In genomic region chr5:76689321-76690026, GRCh38 we compare ENCODE assay signal across 11 cellular contexts. TPM values are rescaled to one million over a fixed set of nuclear protein-coding genes. Genes with fewer than 3 reads are reported as not detected.
A peak's percentile ranks its signal among the peaks of the same experiment; 100 is the strongest.
DNase-seq lines count a peak whose midpoint lies in the region; TF ChIP-seq lines count a peak whose summit lies in the region.
"Had no signal": no experiment of that assay in that cellular context is flagged by ENCODE, and none has a peak within 500 bp of the region (broad histone marks: within the 10 kb centered on the region; RNA-seq: fewer than 3 reads in every experiment).

No MANE protein-coding gene starts in this region.

- DNase-seq in AG08396 (ENCODE audit: low spot score) (peak; percentile 32), cerebellar cortex (ENCODE audit: low spot score) (peak; percentile 92), myocyte (ENCODE audit: low read depth) (peak; percentile 44), NCI-H1092 treated with DMSO at 0.1 percent for 48 hours (lab: John Stamatoyannopoulos, UW) (no peak), NCI-H526 treated with DMSO at 0.1 percent for 48 hours (lab: John Stamatoyannopoulos, UW) (no peak), T-helper 9 cell (no peak)
- DNase-seq in activated naive CD4-positive, alpha-beta T cell treated with Interleukin-2 at 50 U/mL for 16 hours, result no peak
- DNase-seq: CD8-positive, alpha-beta memory T cell; central memory CD4-positive, alpha-beta T cell; ovary had no signal

- no peak for TF ChIP-seq EP300 in Ishikawa (IDR thresholded peaks at IDR 0.05; ENCODE audit: borderline replicate concordance)

- TF ChIP-seq RAD21 in Ishikawa (IDR thresholded peaks at IDR 0.05; ENCODE audit: low read depth), result no peak

TF ChIP-seq in Ishikawa, 13 proteins besides CTCF, POLR2A, EP300 and RAD21:
- TF ChIP-seq ZBTB7A (IDR thresholded peaks at IDR 0.05; ENCODE audit: low read depth) (no peak), CREB1 (IDR thresholded peaks at IDR 0.05; ENCODE audit: low read depth) (no peak), YY1 (IDR thresholded peaks at IDR 0.05; ENCODE audit: low read depth) (no peak), EGR1 (IDR thresholded peaks at IDR 0.05) (no peak), NFIC (IDR thresholded peaks at IDR 0.05) (0 out of 2 replicates have a peak, but pooled peaks have one; percentile 6), REST (IDR thresholded peaks at IDR 0.05; ENCODE audit: low read depth) (no peak), CEBPB (IDR thresholded peaks at IDR 0.05) (no peak), FOXM1 (IDR thresholded peaks at IDR 0.05; ENCODE audit: borderline replicate concordance, low read depth) (no peak), TCF12 (IDR thresholded peaks at IDR 0.05; ENCODE audit: low read depth) (no peak), MAX (IDR thresholded peaks at IDR 0.05) (no peak), TAF1 (IDR thresholded peaks at IDR 0.05; ENCODE audit: low read depth) (no peak), TEAD4 (IDR thresholded peaks at IDR 0.05) (peak; percentile 63), USF1 (IDR thresholded peaks at IDR 0.05) (peak; percentile 65)
TF ChIP-seq in Ishikawa: peak in this region for 3.

RNA-seq across cellular contexts. Expression of gene F2R, which starts 26.5 kb away (rescaled TPM):
- total RNA-seq in myocyte, result 9.0 and 10.1 TPM in 2 replicates
- polyA plus RNA-seq in myocyte (2012), result 101 TPM

Comparison
In these comparisons a context has a peak if more than half of its experiments do, and no peak if none do; other contexts are left out.
1. DNase-seq: peak in AG08396 (single experiment), cerebellar cortex (single experiment) and myocyte (single experiment); none in NCI-H1092 treated with DMSO at 0.1 percent for 48 hours (single experiment), activated naive CD4-positive, alpha-beta T cell treated with Interleukin-2 at 50 U/mL for 16 hours (single experiment), NCI-H526 treated with DMSO at 0.1 percent for 48 hours (single experiment) and T-helper 9 cell (single experiment).